ENCODE assay signal across 15 cellular contexts in the genomic region with DNA sequence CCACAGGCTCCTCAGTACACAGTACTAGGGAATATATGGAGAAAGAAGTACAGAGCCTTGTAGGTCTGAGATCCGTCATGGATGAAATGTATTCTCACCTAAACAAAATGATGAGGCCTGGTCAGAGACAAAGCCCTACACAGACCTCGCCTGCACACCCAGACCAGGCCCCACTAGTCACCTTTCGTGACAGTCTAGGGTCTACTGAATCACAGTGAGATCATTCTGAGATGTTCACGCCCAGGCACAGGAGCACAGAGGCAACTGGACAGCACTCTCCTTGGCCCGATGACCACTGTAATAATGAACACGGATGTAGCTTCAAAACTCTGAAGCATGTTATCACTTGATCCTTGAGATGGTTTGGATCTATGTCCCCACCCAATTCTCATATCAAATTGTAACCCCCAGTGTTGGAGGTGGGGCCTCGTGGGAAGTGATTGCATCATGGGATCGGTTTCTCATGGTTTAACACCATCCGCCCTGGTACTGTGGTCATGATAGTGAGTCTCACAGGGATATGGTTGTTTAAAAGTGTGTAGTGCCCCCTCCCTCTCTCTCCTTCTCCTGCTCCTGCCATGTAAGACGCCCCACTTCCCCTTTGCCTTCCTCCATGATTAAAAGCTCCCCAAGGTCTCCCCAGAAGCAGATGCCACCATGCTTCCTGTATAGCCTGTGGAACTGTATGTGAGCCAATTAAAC. TPM values are rescaled to one million over a fixed set of nuclear protein-coding genes. Genes with fewer than 3 reads are reported as not detected.
A peak's percentile ranks its signal among the peaks of the same experiment; 100 is the strongest.
DNase-seq lines count a peak whose midpoint lies in the region; ATAC-seq and TF ChIP-seq lines count a peak whose summit lies in the region.
"Had no signal": no experiment of that assay in that cellular context is flagged by ENCODE, and none has a peak within 500 bp of the region (broad histone marks: within the 10 kb centered on the region; RNA-seq: fewer than 3 reads in every experiment).

No MANE protein-coding gene starts in this region.

- H3K4me1 Mint-ChIP-seq in T-helper 2 cell treated with Interferon-gamma antibody and Interleukin-4, amounts not matched to agents 5 μg/mL and 100 μg/mL, for 36 hours (ENCODE audit: low read depth), result peaks cover 55% of the 10 kb centered on the region
- peaks cover 56% of the 10 kb centered on the region for H3K4me1 Mint-ChIP-seq in activated T-helper 17 cell treated with anti-CD3 and anti-CD28 coated beads, Interleukin-2, amount 50 U/mL, for 72 hours
- peaks cover 8% of the 10 kb centered on the region for H3K4me1 Mint-ChIP-seq in endothelial cell (ENCODE audit: unreplicated experiment)

- H3K79me1 ChIP-seq in IMR-90 (ENCODE audit: low read depth in 1 of 2, low read length in 2 of 2), result peaks cover 18 to 61% of the 10 kb centered on the region in 2 experiments

- no peak overlapping the region for H3K4me2 ChIP-seq in IMR-90 (ENCODE audit: low read depth, low read length)

- WGBS in IMR-90 (ENCODE audit: extremely low coverage in 2 of 2, insufficient read length in 1 of 2), 2 experiments, result 100% methylated on average over 2 of the region's 10 CpGs; no CpG with 5 or more reads in 1 of the 2 experiments

- no peak overlapping the region for H4K91ac ChIP-seq in IMR-90 (ENCODE audit: insufficient read depth, low read depth, low read length)

- no peak overlapping the region for H2BK5ac ChIP-seq in IMR-90 (ENCODE audit: low read depth, low read length, poor library complexity, severe bottlenecking)

- no peaks in the 10 kb centered on the region for H3K36me3 ChIP-seq in IMR-90 (ENCODE audit: control insufficient read depth, insufficient read depth, low read length)
- H3K36me3 ChIP-seq: heart right ventricle, tibial artery had no signal

- in situ Hi-C loops in IMR-90 (cut with MboI; ENCODE audit: low sequenced_read_pairs), result no loop called here

- H3K56ac ChIP-seq in IMR-90 (ENCODE audit: extremely low read depth, insufficient read depth, low read length), result no peak overlapping the region

- BruUV-seq in IMR-90 (replicated peaks; lab: Mats Ljungman, UMichigan), result no TSS peak

- POLR2A ChIA-PET in IMR-90 (lab: Charles Lee; ENCODE audit: unreplicated experiment), result no interaction called here

- H3K4me3 Mint-ChIP-seq in T-helper 2 cell treated with Interferon-gamma antibody and Interleukin-4, amounts not matched to agents 5 μg/mL and 100 μg/mL, for 36 hours, result peak overlapping the region; percentile 1
- H3K4me3 Mint-ChIP-seq in activated T-helper 17 cell treated with anti-CD3 and anti-CD28 coated beads, Interleukin-2, amount 50 U/mL, for 72 hours, result peak overlapping the region; percentile 54
- no peak overlapping the region for H3K4me3 Mint-ChIP-seq in endothelial cell (ENCODE audit: unreplicated experiment)
- H3K4me3 Mint-ChIP-seq: nephron progenitor cell had no signal

- H3K9me1 ChIP-seq in IMR-90 (ENCODE audit: insufficient read depth, low read length), result peaks cover 22% of the 10 kb centered on the region

- peaks cover 46% of the 10 kb centered on the region for H3K36me3 Mint-ChIP-seq in T-helper 2 cell treated with Interferon-gamma antibody and Interleukin-4, amounts not matched to agents 5 μg/mL and 100 μg/mL, for 36 hours (ENCODE audit: low read depth)
- H3K36me3 Mint-ChIP-seq in activated T-helper 17 cell treated with anti-CD3 and anti-CD28 coated beads, Interleukin-2, amount 50 U/mL, for 72 hours (ENCODE audit: low read depth), result peaks cover 7% of the 10 kb centered on the region
- H3K36me3 Mint-ChIP-seq in endothelial cell (ENCODE audit: low read depth, unreplicated experiment), result no peaks in the 10 kb centered on the region

- no peaks in the 10 kb centered on the region for H3K27me3 Mint-ChIP-seq in T-helper 2 cell treated with Interferon-gamma antibody and Interleukin-4, amounts not matched to agents 5 μg/mL and 100 μg/mL, for 36 hours (ENCODE audit: low read depth)
- H3K27me3 Mint-ChIP-seq in activated T-helper 17 cell treated with anti-CD3 and anti-CD28 coated beads, Interleukin-2, amount 50 U/mL, for 72 hours, result no peaks in the 10 kb centered on the region
- H3K27me3 Mint-ChIP-seq in endothelial cell (ENCODE audit: unreplicated experiment), result no peaks in the 10 kb centered on the region

- no peaks in the 10 kb centered on the region for H3K9me3 Mint-ChIP-seq in T-helper 2 cell treated with Interferon-gamma antibody and Interleukin-4, amounts not matched to agents 5 μg/mL and 100 μg/mL, for 36 hours
- H3K9me3 Mint-ChIP-seq in activated T-helper 17 cell treated with anti-CD3 and anti-CD28 coated beads, Interleukin-2, amount 50 U/mL, for 72 hours, result no peaks in the 10 kb centered on the region
- no peaks in the 10 kb centered on the region for H3K9me3 Mint-ChIP-seq in endothelial cell (ENCODE audit: unreplicated experiment)
- H3K9me3 Mint-ChIP-seq: nephron progenitor cell had no signal

- no peak for TF ChIP-seq CTCF in IMR-90 (conservative IDR thresholded peaks at IDR 0.05; ENCODE audit: low read depth, low read length)
- no peak for TF ChIP-seq CTCF in endothelial cell (IDR thresholded peaks at IDR 0.05; ENCODE audit: unreplicated experiment)

- no peak for TF ChIP-seq POLR2A in IMR-90 (IDR thresholded peaks at IDR 0.05; ENCODE audit: low read depth, low read length)

- no peak overlapping the region for H2BK120ac ChIP-seq in IMR-90 (ENCODE audit: low read depth, low read length)

- no peak overlapping the region for H2AK5ac ChIP-seq in IMR-90 (ENCODE audit: low read depth, low read length)

- ATAC-seq in IMR-90 (ENCODE audit: low read depth), result no peak
- ATAC-seq in activated T-helper 17 cell treated with anti-CD3 and anti-CD28 coated beads, Interleukin-2, amount 50 U/mL, for 72 hours (replicated peaks), result peak; percentile 86
- no peak for ATAC-seq in GM19324 (IDR thresholded peaks at IDR 0.05; ENCODE audit: low FRiP score, unreplicated experiment)
- ATAC-seq: PC-3 had no signal

- H3K18ac ChIP-seq in IMR-90 (ENCODE audit: low read depth, low read length), result no peak overlapping the region

- no peak overlapping the region for H3K23ac ChIP-seq in IMR-90 (ENCODE audit: low read depth, low read length)

- no peak for DNase-seq in T-helper 2 cell treated with Interferon-gamma antibody and Interleukin-4, amounts not matched to agents 5 μg/mL and 100 μg/mL, for 36 hours (ENCODE audit: low spot score)
- DNase-seq in T-helper 2 cell (no peak), IMR-90 (no peak), OCI-M2 (lab: John Stamatoyannopoulos, UW; ENCODE audit: unreplicated experiment) (no peak), endothelial cell (ENCODE audit: low spot score) (no peak)
- DNase-seq in stimulated activated CD8-positive, alpha-beta memory T cell treated with anti-CD3 and anti-CD28 coated beads, Interleukin-4, amount 100 ng/mL, for 24 hours (ENCODE audit: low read depth), result peak; percentile 24
- DNase-seq: heart right ventricle, left cardiac atrium, MG63, NCI-H2171 treated with DMSO at 0.1 percent for 48 hours, nephron progenitor cell, PC-3, tibial artery had no signal

- H3K9me3 ChIP-seq in IMR-90 (ENCODE audit: control insufficient read depth, insufficient read depth, low read length), result no peaks in the 10 kb centered on the region
- H3K9me3 ChIP-seq: heart right ventricle, MG63, tibial artery had no signal

- peaks cover 4% of the 10 kb centered on the region; the same call in 1 of the 2 replicates for H4K20me1 ChIP-seq in IMR-90 (ENCODE audit: insufficient read depth, low read length)

- H4K5ac ChIP-seq in IMR-90 (ENCODE audit: low read depth, low read length), result peak overlapping the region; percentile 12; the same call in 1 of the 2 replicates

- H3K4ac ChIP-seq in IMR-90 (ENCODE audit: low read depth, low read length), result no peak overlapping the region

- H3K9ac ChIP-seq in IMR-90 (ENCODE audit: low read depth, low read length), result no peak overlapping the region

- no peak overlapping the region for H2AFZ ChIP-seq in IMR-90 (replicated peaks; ENCODE audit: low read length, poor library complexity)

- H3K27ac ChIP-seq in IMR-90 (ENCODE audit: insufficient read depth, low read length), result no peak overlapping the region
- H3K27ac ChIP-seq: tibial artery had no signal

- dilution Hi-C loops in IMR-90 (cut with HindIII; ENCODE audit: low sequenced_read_pairs, unreplicated experiment), result no loop called here

- H4K8ac ChIP-seq in IMR-90 (ENCODE audit: low read depth in 2 of 2, low read length in 2 of 2), result no peak overlapping the region

- intact Hi-C loops in IMR-90 (cut with micrococcal nuclease), result no loop called here

- H2BK20ac ChIP-seq in IMR-90 (ENCODE audit: low read depth, low read length), result no peak overlapping the region

- CTCF ChIA-PET in IMR-90 (lab: Yijun Ruan, JAX), result no interaction called here

- TF ChIP-seq RAD21 in IMR-90 (IDR thresholded peaks at IDR 0.05; ENCODE audit: low read length), result no peak

- no peaks in the 10 kb centered on the region for H3K27me3 ChIP-seq in IMR-90 (ENCODE audit: control insufficient read depth, insufficient read depth, low read length)
- H3K27me3 ChIP-seq: heart right ventricle, MG63, tibial artery had no signal

- no peak overlapping the region for H3K14ac ChIP-seq in IMR-90 (replicated peaks; ENCODE audit: low read depth, low read length)

- no peak overlapping the region for H2BK15ac ChIP-seq in IMR-90 (ENCODE audit: low read depth, low read length)

- H3K4me3 ChIP-seq in IMR-90 (ENCODE audit: insufficient read depth, low read depth, low read length), result no peak overlapping the region
- H3K4me3 ChIP-seq: heart right ventricle, MG63, tibial artery had no signal

- H2AK9ac ChIP-seq in IMR-90 (replicated peaks; ENCODE audit: low read depth, low read length, poor library complexity), result no peak overlapping the region

- H3K27ac Mint-ChIP-seq in T-helper 2 cell treated with Interferon-gamma antibody and Interleukin-4, amounts not matched to agents 5 μg/mL and 100 μg/mL, for 36 hours, result peak overlapping the region; percentile 20
- H3K27ac Mint-ChIP-seq in activated T-helper 17 cell treated with anti-CD3 and anti-CD28 coated beads, Interleukin-2, amount 50 U/mL, for 72 hours, result peak overlapping the region; percentile 61
- no peak overlapping the region for H3K27ac Mint-ChIP-seq in endothelial cell (ENCODE audit: unreplicated experiment)
- H3K27ac Mint-ChIP-seq: nephron progenitor cell had no signal

- H3K4me1 ChIP-seq in IMR-90 (ENCODE audit: control insufficient read depth, insufficient read depth, low read length), result peaks cover 10% of the 10 kb centered on the region

TF ChIP-seq in IMR-90, 13 proteins besides CTCF, POLR2A, EP300 and RAD21:
- peak; percentile 53 for TF ChIP-seq CEBPB (IDR thresholded peaks at IDR 0.05; ENCODE audit: low read depth, low read length)
- no peak for TF ChIP-seq CHD1 (IDR thresholded peaks at IDR 0.05; ENCODE audit: low read depth, low read length)
- no peak for TF ChIP-seq FOS (IDR thresholded peaks at IDR 0.05; ENCODE audit: low read depth, low read length)
- no peak for TF ChIP-seq MAFK (IDR thresholded peaks at IDR 0.05; ENCODE audit: low read depth, low read length)

RNA-seq across cellular contexts. Expression of gene DOCK10, which starts 15.1 kb away (rescaled TPM):
- total RNA-seq in IMR-90 (2012; rRNA removed) (63.6 and 75.3 TPM in 2 replicates), endothelial cell (ENCODE audit: unreplicated experiment) (7.6 TPM)
- polyA plus RNA-seq in IMR-90 (2012; rRNA removed), result 46.7 and 58.6 TPM in 2 replicates
- 15.4 and 38.0 TPM in 2 replicates for polyA plus RNA-seq in IMR-90 (2012; cell fraction: cytosol; rRNA removed)
- polyA plus RNA-seq in IMR-90 (2012; cell fraction: nucleus; rRNA removed; ENCODE audit: low replicate concordance), result 38.5 and 130 TPM in 2 replicates
- total RNA-seq in activated T-helper 17 cell treated with anti-CD3 and anti-CD28 coated beads, Interleukin-2, amount 50 U/mL, for 72 hours, result 100 to 1,000 TPM; 142 to 227 TPM
